23 cellular contexts compared by ENCODE assay signal in the genomic region with DNA sequence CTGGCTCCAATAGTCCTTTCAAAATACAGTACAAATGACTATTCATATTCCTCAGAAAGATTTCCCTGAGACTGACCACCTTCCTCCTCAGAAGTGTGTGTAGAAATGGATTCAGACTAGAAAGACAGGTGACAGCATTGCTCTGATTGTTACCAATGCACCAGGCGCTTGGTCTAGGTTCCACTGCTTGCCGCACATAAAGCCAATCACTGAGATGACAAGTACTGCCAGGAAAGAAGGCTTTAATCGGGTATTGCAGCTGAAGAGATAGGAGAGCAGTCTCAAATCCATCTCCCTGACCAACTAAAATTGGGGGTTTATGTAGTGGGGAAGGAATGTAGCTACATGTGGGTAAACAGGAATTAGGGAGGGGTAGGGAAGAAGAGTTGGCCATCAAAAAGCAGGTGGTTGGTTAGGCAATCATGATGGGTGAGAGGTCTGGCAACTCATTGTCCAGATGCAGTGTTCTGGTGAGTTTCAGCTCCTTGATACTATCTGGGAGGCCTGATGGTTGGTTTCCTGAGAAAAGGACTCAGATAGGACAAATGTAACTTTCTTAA.
A peak's percentile ranks its signal among the peaks of the same experiment; 100 is the strongest.
DNase-seq lines count a peak whose midpoint lies in the region; ATAC-seq, FAIRE-seq and TF ChIP-seq lines count a peak whose summit lies in the region.
"Had no signal": no experiment of that assay in that cellular context is flagged by ENCODE, and none has a peak within 500 bp of the region (broad histone marks: within the 10 kb centered on the region; RNA-seq: fewer than 3 reads in every experiment).

No MANE protein-coding gene starts in this region.

- no peak for ATAC-seq in A549

- H3K14ac ChIP-seq in mesenchymal stem cell (ENCODE audit: low read length in 2 of 2): no peak overlapping the region

- no peak overlapping the region for H3K4ac ChIP-seq in mesenchymal stem cell (ENCODE audit: low read depth in 1 of 2, low read length in 2 of 2)

- intact Hi-C loops in activated T-helper 1 cell treated with anti-CD3 and anti-CD28 coated beads, Interleukin-12 subunit alpha, Interleukin-12 subunit beta, Interleukin-2, Interleukin-4 antibody, amounts not matched to agents 30 ng/mL and 10 ng/mL and 1 ng/mL, durations not matched to agents 14 hours and 24 hours and 36 hours (cut with micrococcal nuclease): no loop called here

- H3K9ac ChIP-seq in mesenchymal stem cell (ENCODE audit: low read length): no peak overlapping the region
- H3K9ac ChIP-seq: GM23248, KMS-11 had no signal

- no peak overlapping the region for H3K4me3 ChIP-seq in A549
- H3K4me3 ChIP-seq in SJSA1: no peak overlapping the region
- no peak overlapping the region for H3K4me3 ChIP-seq in mesenchymal stem cell (ENCODE audit: insufficient read depth in 1 of 2, low read depth in 1 of 2, low read length in 2 of 2)
- no peak overlapping the region for H3K4me3 ChIP-seq in suprapubic skin
- H3K4me3 ChIP-seq: GM23248 had no signal

- no peaks in the 10 kb centered on the region for H3K27me3 ChIP-seq in SJSA1 (replicated peaks)
- no peaks in the 10 kb centered on the region for H3K27me3 ChIP-seq in mesenchymal stem cell (ENCODE audit: control insufficient read depth in 1 of 2, insufficient read depth in 1 of 2, low read length in 2 of 2)
- H3K27me3 ChIP-seq in suprapubic skin: no peaks in the 10 kb centered on the region

- no peak overlapping the region for H2BK120ac ChIP-seq in mesenchymal stem cell (ENCODE audit: low read depth, low read length)

- no peak overlapping the region for H2BK12ac ChIP-seq in mesenchymal stem cell (ENCODE audit: low read length in 2 of 2)

- H3K23ac ChIP-seq in mesenchymal stem cell (ENCODE audit: low read length in 2 of 2): no peak overlapping the region

- no peaks in the 10 kb centered on the region for H3K4me1 Mint-ChIP-seq in activated T-helper 1 cell treated with anti-CD3 and anti-CD28 coated beads, Interleukin-12 subunit alpha, Interleukin-12 subunit beta, Interleukin-2, Interleukin-4 antibody, amounts not matched to agents 30 ng/mL and 10 ng/mL and 1 ng/mL, durations not matched to agents 14 hours and 24 hours and 36 hours (ENCODE audit: low read depth)
- H3K4me1 Mint-ChIP-seq: H9 had no signal

- FAIRE-seq in A549 (lab: Jason Lieb, UNC): no peak
- FAIRE-seq: A204.1, GM12891 had no signal

- H2AK5ac ChIP-seq in mesenchymal stem cell (ENCODE audit: low read length, severe bottlenecking): peak overlapping the region; percentile 83

- no peak overlapping the region for H2BK5ac ChIP-seq in mesenchymal stem cell (ENCODE audit: low read depth, low read length, poor library complexity, severe bottlenecking)

- POLR2A ChIA-PET in A549 (lab: Yijun Ruan, JAX): no interaction called here

- CTCF ChIA-PET in A549 (lab: Yijun Ruan, JAX): interaction anchor here (0.6 kb wide), 1 partner anchor 14 kb away, joined by 3 read pairs; no protein-coding TSS in a partner anchor

- peaks cover 17% of the 10 kb centered on the region for H3K4me1 ChIP-seq in A549
- H3K4me1 ChIP-seq in SJSA1 (replicated peaks): peaks cover 22% of the 10 kb centered on the region
- H3K4me1 ChIP-seq in mesenchymal stem cell (ENCODE audit: control insufficient read depth, insufficient read depth, low read depth, low read length): peaks cover 3% of the 10 kb centered on the region
- H3K4me1 ChIP-seq in suprapubic skin: no peaks in the 10 kb centered on the region
- H3K4me1 ChIP-seq: BE2C had no signal

- no peaks in the 10 kb centered on the region for H3K79me1 ChIP-seq in mesenchymal stem cell (replicated peaks; ENCODE audit: low read length, poor library complexity, severe bottlenecking)

- no peak overlapping the region for H3K18ac ChIP-seq in mesenchymal stem cell (ENCODE audit: low read depth in 1 of 2, low read length in 2 of 2)

- no peaks in the 10 kb centered on the region for H3K9me3 Mint-ChIP-seq in activated T-helper 1 cell treated with anti-CD3 and anti-CD28 coated beads, Interleukin-12 subunit alpha, Interleukin-12 subunit beta, Interleukin-2, Interleukin-4 antibody, amounts not matched to agents 30 ng/mL and 10 ng/mL and 1 ng/mL, durations not matched to agents 14 hours and 24 hours and 36 hours

- TF ChIP-seq CTCF in A549 (IDR thresholded peaks at IDR 0.05): no peak
- TF ChIP-seq CTCF in suprapubic skin (IDR thresholded peaks at IDR 0.05): no peak

- no peak overlapping the region for H2AFZ ChIP-seq in mesenchymal stem cell (ENCODE audit: low read depth, low read length)

- no peak overlapping the region for H3K27ac Mint-ChIP-seq in activated T-helper 1 cell treated with anti-CD3 and anti-CD28 coated beads, Interleukin-12 subunit alpha, Interleukin-12 subunit beta, Interleukin-2, Interleukin-4 antibody, amounts not matched to agents 30 ng/mL and 10 ng/mL and 1 ng/mL, durations not matched to agents 14 hours and 24 hours and 36 hours

- H4K8ac ChIP-seq in mesenchymal stem cell (ENCODE audit: low read length): no peak overlapping the region

- peaks cover 1% of the 10 kb centered on the region for H3K27me3 Mint-ChIP-seq in activated T-helper 1 cell treated with anti-CD3 and anti-CD28 coated beads, Interleukin-12 subunit alpha, Interleukin-12 subunit beta, Interleukin-2, Interleukin-4 antibody, amounts not matched to agents 30 ng/mL and 10 ng/mL and 1 ng/mL, durations not matched to agents 14 hours and 24 hours and 36 hours (ENCODE audit: insufficient read depth)

- H3K27ac ChIP-seq in A549 (peak overlapping the region; percentile 71 to 86; a peak in 5 of 6 replicates), SJSA1 (peak overlapping the region; percentile 95), mesenchymal stem cell (ENCODE audit: low read length, poor library complexity, severe bottlenecking) (no peak overlapping the region), suprapubic skin (no peak overlapping the region)
- H3K27ac ChIP-seq: GM23248, KMS-11 had no signal

- TF ChIP-seq RAD21 in A549 (conservative IDR thresholded peaks at IDR 0.05 in 1 of 2, IDR thresholded peaks at IDR 0.05 in 1 of 2): no peak

- H3K9me3 ChIP-seq in A549 (no peaks in the 10 kb centered on the region), SJSA1 (replicated peaks) (peaks cover 5% of the 10 kb centered on the region; the same call in 1 of the 2 replicates), mesenchymal stem cell (ENCODE audit: control insufficient read depth, low read length) (no peaks in the 10 kb centered on the region), suprapubic skin (no peaks in the 10 kb centered on the region)
- H3K9me3 ChIP-seq: BE2C had no signal

- H3K36me3 Mint-ChIP-seq in activated T-helper 1 cell treated with anti-CD3 and anti-CD28 coated beads, Interleukin-12 subunit alpha, Interleukin-12 subunit beta, Interleukin-2, Interleukin-4 antibody, amounts not matched to agents 30 ng/mL and 10 ng/mL and 1 ng/mL, durations not matched to agents 14 hours and 24 hours and 36 hours (ENCODE audit: low read depth): no peaks in the 10 kb centered on the region

- no peak for TF ChIP-seq EP300 in A549 (IDR thresholded peaks at IDR 0.05)
- no peak for TF ChIP-seq EP300 in suprapubic skin (IDR thresholded peaks at IDR 0.05)

- no peak overlapping the region for H4K91ac ChIP-seq in mesenchymal stem cell (ENCODE audit: low read length)

- H3K4me3 Mint-ChIP-seq in activated T-helper 1 cell treated with anti-CD3 and anti-CD28 coated beads, Interleukin-12 subunit alpha, Interleukin-12 subunit beta, Interleukin-2, Interleukin-4 antibody, amounts not matched to agents 30 ng/mL and 10 ng/mL and 1 ng/mL, durations not matched to agents 14 hours and 24 hours and 36 hours: no peak overlapping the region
- H3K4me3 Mint-ChIP-seq: H9 had no signal

- 83% methylated on average over 3 of the region's 3 CpGs for WGBS in A549 (ENCODE audit: missing lambda C conversion rate)
- 95% methylated on average over 3 of the region's 3 CpGs for WGBS in mesenchymal stem cell
- WGBS in suprapubic skin: 68% methylated on average over 3 of the region's 3 CpGs

- H2BK15ac ChIP-seq in mesenchymal stem cell (ENCODE audit: low read depth, poor library complexity, severe bottlenecking): no peak overlapping the region

- DNase-seq in A549 (ENCODE audit: low read depth in 1 of 2, low spot score in 1 of 2): no peak
- DNase-seq in HCEC 1CT: peak; percentile 6
- DNase-seq in SJSA1 (ENCODE audit: low read depth in 1 of 2, low spot score in 2 of 2): no peak
- DNase-seq in mesenchymal stem cell: no peak
- DNase-seq in suprapubic skin (ENCODE audit: low spot score in 2 of 2): no peak
- no peak for DNase-seq in HuH-7 (ENCODE audit: low spot score)
- no peak for DNase-seq in activated T-helper 1 cell treated with anti-CD3 and anti-CD28 coated beads, Interleukin-12 subunit alpha, Interleukin-12 subunit beta, Interleukin-2, Interleukin-4 antibody, amounts not matched to agents 30 ng/mL and 10 ng/mL and 1 ng/mL, durations not matched to agents 14 hours and 24 hours and 36 hours (ENCODE audit: low spot score)
- no peak for DNase-seq in foreskin melanocyte
- DNase-seq: BE2C; DMS79; GM23248; H9; NCI-H1105; NCI-H146; NCI-H2029; NCI-H2171; NCI-H345; NCI-H524; NCI-H774; NK-92 treated with Interleukin-12 subunit alpha and Interleukin-12 subunit beta, amount 100 ng/mL, for 24 hours had no signal

- no peak overlapping the region for H3K4me2 ChIP-seq in A549
- H3K4me2 ChIP-seq in mesenchymal stem cell (ENCODE audit: low read length, poor library complexity, severe bottlenecking): no peak overlapping the region
- H3K4me2 ChIP-seq: KMS-11 had no signal

- no peak for TF ChIP-seq POLR2A in A549 (IDR thresholded peaks at IDR 0.05; ENCODE audit: low read length)
- no peak for TF ChIP-seq POLR2A in suprapubic skin (IDR thresholded peaks at IDR 0.05)

- H3K36me3 ChIP-seq in SJSA1: no peaks in the 10 kb centered on the region
- peaks cover 0 to 5% of the 10 kb centered on the region in 2 experiments for H3K36me3 ChIP-seq in mesenchymal stem cell (ENCODE audit: control insufficient read depth in 1 of 2, insufficient read depth in 2 of 2, low read depth in 1 of 2, low read length in 2 of 2)
- H3K36me3 ChIP-seq in suprapubic skin: no peaks in the 10 kb centered on the region
- H3K36me3 ChIP-seq: BE2C had no signal

TF ChIP-seq in A549, 52 proteins besides CTCF, POLR2A, EP300 and RAD21 (continues in another document):
- TF ChIP-seq FOXS1 (CRISPR knock-in tag; IDR thresholded peaks at IDR 0.05) (no peak), GATA3 (IDR thresholded peaks at IDR 0.05; ENCODE audit: borderline replicate concordance) (no peak), ZSCAN20 (CRISPR knock-in tag; IDR thresholded peaks at IDR 0.05) (no peak), CEBPB (IDR thresholded peaks at IDR 0.05) (no peak), ZC3H11A (IDR thresholded peaks at IDR 0.05) (no peak), NPAS2 (CRISPR knock-in tag; IDR thresholded peaks at IDR 0.05; ENCODE audit: borderline replicate concordance) (no peak), MYC (IDR thresholded peaks at IDR 0.05; ENCODE audit: borderline replicate concordance, low read length) (no peak)

Comparison
In these comparisons a context has a peak if more than half of its experiments do, and no peak if none do; other contexts are left out.
1. H3K27ac ChIP-seq: peak in A549 (2 of 2) and SJSA1 (single experiment); none in mesenchymal stem cell (single experiment) and suprapubic skin (single experiment).